11 cellular contexts compared by ENCODE assay signal in the genomic region with DNA sequence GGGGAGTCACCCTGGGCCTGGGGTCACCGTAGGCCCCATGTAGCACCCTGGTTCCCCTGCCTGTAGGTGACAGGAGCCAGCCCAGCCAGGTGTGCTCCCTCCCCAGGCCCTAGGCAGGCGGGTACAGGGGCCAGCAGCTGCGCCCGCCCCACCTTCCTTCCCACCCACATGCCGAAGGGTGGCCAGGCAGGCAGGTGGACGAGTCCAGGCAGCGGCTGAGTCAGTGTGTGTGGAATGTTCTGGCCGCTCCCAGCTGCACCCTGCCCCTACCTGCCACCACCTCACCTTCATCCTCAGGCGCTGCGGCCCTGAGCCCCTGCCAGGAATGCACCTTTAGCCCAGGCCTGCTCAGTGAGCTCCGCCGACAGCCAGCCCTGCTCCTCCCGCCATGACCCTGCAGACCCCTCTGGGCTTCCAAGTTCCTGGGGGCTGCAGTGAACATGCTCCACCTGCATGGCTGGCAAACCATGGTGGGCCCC. TPM values are rescaled to one million over a fixed set of nuclear protein-coding genes. Genes with fewer than 3 reads are reported as not detected.
A peak's percentile ranks its signal among the peaks of the same experiment; 100 is the strongest.
DNase-seq lines count a peak whose midpoint lies in the region; ATAC-seq and TF ChIP-seq lines count a peak whose summit lies in the region.
"Had no signal": no experiment of that assay in that cellular context is flagged by ENCODE, and none has a peak within 500 bp of the region (broad histone marks: within the 10 kb centered on the region; RNA-seq: fewer than 3 reads in every experiment).

No MANE protein-coding gene starts in this region.

- no peaks in the 10 kb centered on the region for H3K36me3 Mint-ChIP-seq in immature natural killer cell
- H3K36me3 Mint-ChIP-seq: CD8-positive, alpha-beta T cell had no signal

- no peak overlapping the region for H3K4me3 Mint-ChIP-seq in immature natural killer cell
- H3K4me3 Mint-ChIP-seq: CD8-positive, alpha-beta T cell had no signal

- H3K9me3 Mint-ChIP-seq in immature natural killer cell: no peaks in the 10 kb centered on the region
- H3K9me3 Mint-ChIP-seq: CD8-positive, alpha-beta T cell had no signal

- peaks cover 0 to 8% of the 10 kb centered on the region in 2 donors for H3K4me1 Mint-ChIP-seq in immature natural killer cell

- no peak for TF ChIP-seq CTCF in foreskin keratinocyte (conservative IDR thresholded peaks at IDR 0.05)

- ATAC-seq in foreskin keratinocyte: peak; percentile 79
- ATAC-seq: CD8-positive, alpha-beta T cell; left lobe of liver; sciatic nerve; SK-N-SH treated with all-trans-retinoic acid at 6 μM for 48 hours had no signal

- H3K27ac ChIP-seq in foreskin keratinocyte: peak overlapping the region; percentile 72
- peak overlapping the region in 19 of 21 experiments; percentile 49 to 89 (median 75) for H3K27ac ChIP-seq in skin epidermis

- no peak overlapping the region for H3K27ac Mint-ChIP-seq in immature natural killer cell
- H3K27ac Mint-ChIP-seq: CD8-positive, alpha-beta T cell had no signal

- peaks cover 33% of the 10 kb centered on the region for H3K4me1 ChIP-seq in foreskin keratinocyte

- no peak overlapping the region for H3K4me3 ChIP-seq in skin epidermis

- no peaks in the 10 kb centered on the region for H3K27me3 ChIP-seq in foreskin keratinocyte

- DNase-seq in LoVo (ENCODE audit: low spot score) (peak; percentile 94), foreskin keratinocyte (peak; percentile 86 to 94), immature natural killer cell (no peak), T1000 (lab: John Stamatoyannopoulos, UW) (no peak), NCI-H1436 (lab: John Stamatoyannopoulos, UW) (no peak)
- DNase-seq: NCI-H524 treated with DMSO at 0.1 percent for 48 hours had no signal

- H3K27me3 Mint-ChIP-seq in immature natural killer cell (ENCODE audit: low read depth in 3 of 3): peaks cover 0 to 5% (median 4%) of the 10 kb centered on the region in 3 donors

RNA-seq across cellular contexts. Expression of a gene that starts 0.6 kb away (rescaled TPM):
- total RNA-seq in foreskin keratinocyte: 18.1 and 21.1 TPM in 2 replicates
- polyA plus RNA-seq in foreskin keratinocyte: 28.4 and 29.4 TPM in 2 replicates
- polyA plus RNA-seq in immature natural killer cell: not detected
- total RNA-seq: CD8-positive, alpha-beta T cell had no signal

RNA-seq across cellular contexts. Expression of a gene that starts 4.6 kb away (rescaled TPM):
- total RNA-seq in foreskin keratinocyte: 5.6 and 8.6 TPM in 2 replicates
- 8.2 and 13.1 TPM in 2 replicates for polyA plus RNA-seq in foreskin keratinocyte
- polyA plus RNA-seq in immature natural killer cell: 1 to 10 TPM in 1 of 3 donors, under 1 TPM in 1, not detected in 1; 0.54 to 2.0 TPM
- total RNA-seq: left lobe of liver, sciatic nerve had no signal

RNA-seq across cellular contexts. Expression of a gene that starts 18.7 kb away (rescaled TPM):
- total RNA-seq in foreskin keratinocyte: 0.49 and 1.1 TPM in 2 replicates
- polyA plus RNA-seq in foreskin keratinocyte: 1.3 and 1.7 TPM in 2 replicates
- polyA plus RNA-seq in immature natural killer cell: 100 to 1,000 TPM; 437 to 767 (median 593) TPM

RNA-seq across cellular contexts. Expression of a gene that starts 57.5 kb away (rescaled TPM):
- not detected in 2 replicates for total RNA-seq in foreskin keratinocyte
- polyA plus RNA-seq in foreskin keratinocyte (not detected in 2 replicates), immature natural killer cell (under 1 TPM in 1 of 3 donors, not detected in 2; 0.35 TPM)
- total RNA-seq: CD8-positive, alpha-beta T cell; left lobe of liver; sciatic nerve had no signal

Comparison
In these comparisons a context has a peak if more than half of its experiments do, and no peak if none do; other contexts are left out.
1. DNase-seq: peak in LoVo (single experiment) and foreskin keratinocyte (2 of 2); none in immature natural killer cell (0 of 3), T1000 (single experiment) and NCI-H1436 (single experiment).
2. RNA of a gene that starts 0.6 kb away (polyA plus RNA-seq): 28.4 to 29.4 TPM in foreskin keratinocyte; not detected in immature natural killer cell; every median in the first group is over 10 times any median in the second.
3. RNA of a gene that starts 18.7 kb away (polyA plus RNA-seq): 437 to 767 TPM in immature natural killer cell; 1.3 to 1.7 TPM in foreskin keratinocyte; every median in the first group is over 100 times any median in the second.